8 cellular contexts compared by ENCODE assay signal in the genomic region with DNA sequence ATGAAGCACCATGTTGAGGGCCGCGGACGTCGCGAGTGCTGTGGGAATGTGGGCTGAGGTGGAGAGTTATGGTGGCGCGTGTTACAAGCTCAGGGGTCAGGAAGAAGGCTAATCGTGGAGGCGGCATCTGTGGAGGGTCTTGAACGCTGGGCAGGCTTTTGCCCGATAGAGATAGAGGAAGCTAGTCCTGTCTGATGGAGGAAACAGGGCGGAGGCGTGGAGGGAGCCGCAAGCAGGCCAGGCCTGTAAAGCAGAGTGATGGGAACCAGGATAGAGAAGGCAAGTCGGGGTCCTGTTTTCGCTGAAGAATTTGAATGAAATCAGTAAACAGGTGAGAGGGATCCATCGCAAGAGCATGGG.
DNase-seq lines count a peak whose midpoint lies in the region; ATAC-seq and TF ChIP-seq lines count a peak whose summit lies in the region.
"Not testable (repeated sequence)": the region's sequence is repeated elsewhere in the genome, so short reads cannot be mapped to it uniquely, and the experiment has no call there.

No MANE protein-coding gene starts in this region.

- not testable (repeated sequence) for ATAC-seq in activated T-cell treated with anti-CD3 and anti-CD28 coated beads, Interleukin-2, amount 50 U/mL, for 4 hours; gastroesophageal sphincter; memory B cell (ENCODE audit: low read depth); gastrocnemius medialis; upper lobe of right lung

- not testable (repeated sequence) for TF ChIP-seq POLR2A in gastroesophageal sphincter (IDR thresholded peaks at IDR 0.05); gastrocnemius medialis (IDR thresholded peaks at IDR 0.05)

- TF ChIP-seq EP300 in gastroesophageal sphincter (IDR thresholded peaks at IDR 0.05) = not testable (repeated sequence)

- peak overlapping the region; percentile 66 to 95 (median 92) for H3K27ac Mint-ChIP-seq in CD8-positive, alpha-beta memory T cell
- H3K27ac Mint-ChIP-seq in memory B cell = peak overlapping the region; percentile 91

- H3K36me3 Mint-ChIP-seq in CD8-positive, alpha-beta memory T cell = peaks cover under 1 to 17% (median 1%) of the 10 kb centered on the region in 3 donors
- H3K36me3 Mint-ChIP-seq in activated T-cell treated with anti-CD3 and anti-CD28 coated beads, Interleukin-2, amount 50 U/mL, for 4 hours (ENCODE audit: insufficient read depth); memory B cell: not testable (repeated sequence)

- H2AFZ ChIP-seq in OCI-LY3 (ENCODE audit: low read depth, low read length) = peak overlapping the region; percentile 70

- H3K9ac ChIP-seq in OCI-LY3 (ENCODE audit: low read length) = peak overlapping the region; percentile 67

- DNase-seq in CD8-positive, alpha-beta memory T cell; activated T-cell treated with anti-CD3 and anti-CD28 coated beads, Interleukin-2, amount 50 U/mL, for 4 hours; memory B cell (ENCODE audit: low spot score in 2 of 2); gastrocnemius medialis; upper lobe of right lung: not testable (repeated sequence)
- peak in 1 of 2 donors; percentile 3 for DNase-seq in cardiac fibroblast (ENCODE audit: low read depth in 2 of 2)

- H3K36me3 ChIP-seq in CD8-positive, alpha-beta memory T cell (ENCODE audit: insufficient read depth, low read length); OCI-LY3 (replicated peaks; ENCODE audit: low read depth, low read length); gastroesophageal sphincter; gastrocnemius medialis; upper lobe of right lung: not testable (repeated sequence)

- POLR2A ChIA-PET in CD8-positive, alpha-beta memory T cell (lab: Charles Lee) = not testable (repeated sequence)

- peak overlapping the region; percentile 24 for H3K27ac ChIP-seq in CD8-positive, alpha-beta memory T cell (ENCODE audit: low read depth, low read length)
- H3K27ac ChIP-seq in OCI-LY3 (ENCODE audit: low read length) (peak overlapping the region; percentile 31; the same call in 1 of the 2 replicates), gastroesophageal sphincter (peak overlapping the region; percentile 7 to 85 (median 46)), gastrocnemius medialis (peak overlapping the region in 3 of 4 donors; percentile 75 to 80 (median 79)), upper lobe of right lung (peak overlapping the region; percentile 82)

- H3K4me3 ChIP-seq in CD8-positive, alpha-beta memory T cell (ENCODE audit: low read length) = peak overlapping the region; percentile 84
- H3K4me3 ChIP-seq in OCI-LY3 (ENCODE audit: low read length) = peak overlapping the region; percentile 86
- peak overlapping the region; percentile 73 to 75 for H3K4me3 ChIP-seq in cardiac fibroblast (replicated peaks in 1 of 2; ENCODE audit: low read depth in 2 of 2, low read length in 2 of 2)
- peak overlapping the region; percentile 71 to 88 for H3K4me3 ChIP-seq in gastroesophageal sphincter
- peak overlapping the region; percentile 65 to 97 (median 75) for H3K4me3 ChIP-seq in gastrocnemius medialis
- peak overlapping the region; percentile 75 for H3K4me3 ChIP-seq in upper lobe of right lung

- peaks cover 16% of the 10 kb centered on the region for H3K79me2 ChIP-seq in OCI-LY3 (ENCODE audit: low read length)

- not testable (repeated sequence) for H4K20me1 ChIP-seq in OCI-LY3 (ENCODE audit: insufficient read depth, low read length)

- TF ChIP-seq CTCF in OCI-LY3 (IDR thresholded peaks at IDR 0.05; ENCODE audit: low read depth, low read length); cardiac fibroblast (IDR thresholded peaks at IDR 0.05; ENCODE audit: low read depth, low read length); gastroesophageal sphincter (IDR thresholded peaks at IDR 0.05); gastrocnemius medialis (IDR thresholded peaks at IDR 0.05 in 4 of 5, conservative IDR thresholded peaks at IDR 0.05 in 1 of 5); upper lobe of right lung (IDR thresholded peaks at IDR 0.05): not testable (repeated sequence)

- not testable (repeated sequence) for H3K4me1 ChIP-seq in CD8-positive, alpha-beta memory T cell (ENCODE audit: insufficient read depth, low read length); OCI-LY3 (ENCODE audit: low read length); gastrocnemius medialis; upper lobe of right lung
- peaks cover 0 to 13% (median 0%) of the 10 kb centered on the region in 3 donors for H3K4me1 ChIP-seq in gastroesophageal sphincter

- H3K9me3 ChIP-seq in CD8-positive, alpha-beta memory T cell (ENCODE audit: low read length); OCI-LY3 (ENCODE audit: insufficient read depth, low read length); gastroesophageal sphincter; gastrocnemius medialis; upper lobe of right lung: not testable (repeated sequence)

- peak overlapping the region; percentile 91 to 99 (median 97) for H3K4me3 Mint-ChIP-seq in CD8-positive, alpha-beta memory T cell
- H3K4me3 Mint-ChIP-seq in activated T-cell treated with anti-CD3 and anti-CD28 coated beads, Interleukin-2, amount 50 U/mL, for 4 hours = peak overlapping the region; percentile 96
- peak overlapping the region; percentile 99 for H3K4me3 Mint-ChIP-seq in memory B cell

- H3K27me3 Mint-ChIP-seq in CD8-positive, alpha-beta memory T cell; activated T-cell treated with anti-CD3 and anti-CD28 coated beads, Interleukin-2, amount 50 U/mL, for 4 hours (ENCODE audit: low read depth); memory B cell: not testable (repeated sequence)

- peaks cover 3 to 14% (median 6%) of the 10 kb centered on the region in 5 donors for H3K9me3 Mint-ChIP-seq in CD8-positive, alpha-beta memory T cell
- H3K9me3 Mint-ChIP-seq in activated T-cell treated with anti-CD3 and anti-CD28 coated beads, Interleukin-2, amount 50 U/mL, for 4 hours = peaks cover 17% of the 10 kb centered on the region
- H3K9me3 Mint-ChIP-seq in memory B cell = not testable (repeated sequence)

- intact Hi-C loops in gastrocnemius medialis (cut with DNase I; ENCODE audit: low total_unique reads); upper lobe of right lung (cut with DNase I): not testable (repeated sequence)

- H3K4me2 ChIP-seq in OCI-LY3 (ENCODE audit: low read length) = peak overlapping the region; percentile 60

- H3K27me3 ChIP-seq in CD8-positive, alpha-beta memory T cell (ENCODE audit: insufficient read depth, low read length, poor library complexity, severe bottlenecking); OCI-LY3 (ENCODE audit: low read depth, low read length); gastroesophageal sphincter; gastrocnemius medialis; upper lobe of right lung: not testable (repeated sequence)

- H3K4me1 Mint-ChIP-seq in CD8-positive, alpha-beta memory T cell = peaks cover 29 to 42% (median 34%) of the 10 kb centered on the region in 3 donors
- peaks cover 27% of the 10 kb centered on the region for H3K4me1 Mint-ChIP-seq in activated T-cell treated with anti-CD3 and anti-CD28 coated beads, Interleukin-2, amount 50 U/mL, for 4 hours (ENCODE audit: low read depth)
- H3K4me1 Mint-ChIP-seq in memory B cell = peaks cover 15% of the 10 kb centered on the region

- in situ Hi-C loops in gastrocnemius medialis (cut with MboI; ENCODE audit: low sequenced_read_pairs in 4 of 4) = not testable (repeated sequence)

- CTCF ChIA-PET in CD8-positive, alpha-beta memory T cell (lab: Charles Lee) = interaction anchor here (1.2 to 1.4 kb wide), 3 partner anchors 8 to 1774 kb away, joined by 3 to 4 read pairs (median 4); no protein-coding TSS in a partner anchor

- 61% methylated on average over 17 of the region's 17 CpGs; no CpG with 5 or more reads in 1 of the 2 donors for WGBS in gastroesophageal sphincter (ENCODE audit: low coverage in 1 of 2), 2 donors

Comparison
In these comparisons a context has a peak if more than half of its experiments do, and no peak if none do; other contexts are left out.
1. H3K27ac ChIP-seq: peak in every context shown above with its lines; median percentile 82 in upper lobe of right lung; 79 in gastrocnemius medialis; 46 in gastroesophageal sphincter; 31 in OCI-LY3; 24 in CD8-positive, alpha-beta memory T cell.